ENCODE assay signal across 14 cellular contexts in genomic region chr16:86507173-86508027, GRCh38. TPM values are rescaled to one million over a fixed set of nuclear protein-coding genes. Genes with fewer than 3 reads are reported as not detected.
DNase-seq lines count a peak whose midpoint lies in the region; ATAC-seq and TF ChIP-seq lines count a peak whose summit lies in the region.
"Had no signal": no experiment of that assay in that cellular context is flagged by ENCODE, and none has a peak within 500 bp of the region (broad histone marks: within the 10 kb centered on the region; RNA-seq: fewer than 3 reads in every experiment).

No MANE protein-coding gene starts in this region.

- DNase-seq in CD8-positive, alpha-beta T cell = no peak
- DNase-seq in SJSA1 (ENCODE audit: low read depth in 1 of 2, low spot score in 2 of 2) (peak in 1 of 2 experiments; percentile 65), fibroblast of peridontal ligament (ENCODE audit: extremely low read depth) (peak; percentile 31), ovary (no peak), ecto neural progenitor cell (ENCODE audit: low spot score) (no peak), posterior vena cava (ENCODE audit: low spot score) (no peak), C1 segment of cervical spinal cord (lab: John Stamatoyannopoulos, UW) (no peak)
- no peak for DNase-seq in effector CD4-positive, alpha-beta T cell
- DNase-seq: amniotic stem cell, left ventricle myocardium superior, NCI-H1417, PC-3, tibial artery had no signal

- H3K4me1 ChIP-seq in CD8-positive, alpha-beta T cell (ENCODE audit: insufficient read depth, low read length) = peaks cover 4% of the 10 kb centered on the region
- peaks cover 46% of the 10 kb centered on the region for H3K4me1 ChIP-seq in SJSA1 (replicated peaks)
- H3K4me1 ChIP-seq in ovary (ENCODE audit: insufficient read depth) = peaks cover 12% of the 10 kb centered on the region

- WGBS in ovary, 3 donors = 8 to 16% (median 15%) methylated on average over 37 of the region's 37 CpGs

- H3K4me3 Mint-ChIP-seq in CD8-positive, alpha-beta T cell = peak overlapping the region; percentile 63

- peaks cover 57% of the 10 kb centered on the region for H3K27me3 Mint-ChIP-seq in CD8-positive, alpha-beta T cell (ENCODE audit: low read depth)

- TF ChIP-seq POLR2A in ovary (IDR thresholded peaks at IDR 0.05) = no peak

- peaks cover 25% of the 10 kb centered on the region for H3K4me1 Mint-ChIP-seq in CD8-positive, alpha-beta T cell (ENCODE audit: low read depth)

- H3K27ac ChIP-seq in CD8-positive, alpha-beta T cell (ENCODE audit: low read depth, low read length) = no peak overlapping the region
- H3K27ac ChIP-seq in SJSA1 = peak overlapping the region; percentile 92
- H3K27ac ChIP-seq in ovary = no peak overlapping the region
- H3K27ac ChIP-seq: tibial artery had no signal

- no peak for TF ChIP-seq CTCF in CD8-positive, alpha-beta T cell (IDR thresholded peaks at IDR 0.05)
- no peak for TF ChIP-seq CTCF in ovary (IDR thresholded peaks at IDR 0.05)

- no peak overlapping the region for H3K4me3 ChIP-seq in CD8-positive, alpha-beta T cell (ENCODE audit: low read depth, low read length)
- peak overlapping the region; percentile 68 for H3K4me3 ChIP-seq in SJSA1
- H3K4me3 ChIP-seq in ovary = peak overlapping the region; percentile 59
- H3K4me3 ChIP-seq: HAP-1 had no signal

- no peaks in the 10 kb centered on the region for H3K36me3 ChIP-seq in CD8-positive, alpha-beta T cell (ENCODE audit: insufficient read depth, low read length)
- peaks cover 68% of the 10 kb centered on the region for H3K36me3 ChIP-seq in SJSA1
- H3K36me3 ChIP-seq in ovary = no peaks in the 10 kb centered on the region
- H3K36me3 ChIP-seq: HAP-1, tibial artery had no signal

- no peaks in the 10 kb centered on the region for H3K36me3 Mint-ChIP-seq in CD8-positive, alpha-beta T cell

- intact Hi-C loops in CD8-positive, alpha-beta T cell (cut with DNase I, micrococcal nuclease) = no loop called here
- intact Hi-C loops in ovary (cut with DNase I) (no loop called here), posterior vena cava (cut with DNase I) (loop anchor here in 1 of 2 donors (5.0 kb wide), 1 partner anchor 75 kb away; no protein-coding TSS in a partner anchor)

- CTCF ChIA-PET in CD8-positive, alpha-beta T cell (lab: Charles Lee) = no interaction called here

- POLR2A ChIA-PET in CD8-positive, alpha-beta T cell (lab: Charles Lee) = no interaction called here

- no peak for ATAC-seq in CD8-positive, alpha-beta T cell
- ATAC-seq: left ventricle myocardium superior, PC-3 had no signal

- H3K27me3 ChIP-seq in CD8-positive, alpha-beta T cell (ENCODE audit: insufficient read depth, low read length) = peaks cover 17% of the 10 kb centered on the region
- H3K27me3 ChIP-seq in SJSA1 (replicated peaks) (no peaks in the 10 kb centered on the region), ovary (peaks cover 11% of the 10 kb centered on the region)

- no peaks in the 10 kb centered on the region for H3K9me3 Mint-ChIP-seq in CD8-positive, alpha-beta T cell

- no peak overlapping the region for H3K27ac Mint-ChIP-seq in CD8-positive, alpha-beta T cell

- H3K9me3 ChIP-seq in CD8-positive, alpha-beta T cell (ENCODE audit: low read length) = no peaks in the 10 kb centered on the region
- no peaks in the 10 kb centered on the region for H3K9me3 ChIP-seq in SJSA1 (replicated peaks)
- H3K9me3 ChIP-seq in ovary = no peaks in the 10 kb centered on the region
- H3K9me3 ChIP-seq: HAP-1, tibial artery had no signal

- TF ChIP-seq EP300 in ovary (IDR thresholded peaks at IDR 0.05) = no peak

RNA-seq across cellular contexts. Expression of gene FOXF1, which starts 2.9 kb away (rescaled TPM):
- total RNA-seq in CD8-positive, alpha-beta T cell = not detected
- 25.7 and 34.7 TPM in 2 replicates for total RNA-seq in SJSA1 (2014; rRNA removed; shearing (Covaris generic))
- total RNA-seq in ovary = 1 to 10 TPM in 2 of 7 donors, under 1 TPM in 5; 0.22 to 1.5 (median 0.45) TPM
- polyA plus RNA-seq in ovary = under 1 TPM; 0.23 to 0.70 TPM
- total RNA-seq in posterior vena cava = 1 to 10 TPM; 2.5 to 4.3 TPM
- total RNA-seq: PC-3 had no signal

RNA-seq across cellular contexts. Expression of gene MTHFSD, which starts 47.6 kb away (rescaled TPM):
- total RNA-seq in CD8-positive, alpha-beta T cell = 1 to 10 TPM; 6.2 to 7.8 TPM
- 9.4 and 11.7 TPM in 2 replicates for total RNA-seq in SJSA1 (2014; rRNA removed; shearing (Covaris generic))
- total RNA-seq in ovary (10 to 100 TPM; 12.4 to 24.9 (median 22.5) TPM), posterior vena cava (10 to 100 TPM; 11.8 to 14.1 TPM)
- polyA plus RNA-seq in ovary = 10 to 100 TPM; 11.0 to 16.5 TPM

RNA-seq across cellular contexts. Expression of gene FOXC2, which starts 59.2 kb away (rescaled TPM):
- total RNA-seq in CD8-positive, alpha-beta T cell = under 1 TPM in 1 of 2 experiments, not detected in 1; 0.16 TPM
- 3.9 and 5.5 TPM in 2 replicates for total RNA-seq in SJSA1 (2014; rRNA removed; shearing (Covaris generic))
- total RNA-seq in ovary = 1 to 10 TPM in 1 of 7 donors, under 1 TPM in 6; 0.10 to 1.3 (median 0.35) TPM
- polyA plus RNA-seq in ovary = 1 to 10 TPM in 1 of 2 donors, under 1 TPM in 1; 0.47 to 2.5 TPM
- total RNA-seq in posterior vena cava = 10 to 100 TPM; 11.9 to 12.2 TPM
- total RNA-seq: PC-3 had no signal
